1 cellular context compared by ENCODE assay signal in the genomic region with DNA sequence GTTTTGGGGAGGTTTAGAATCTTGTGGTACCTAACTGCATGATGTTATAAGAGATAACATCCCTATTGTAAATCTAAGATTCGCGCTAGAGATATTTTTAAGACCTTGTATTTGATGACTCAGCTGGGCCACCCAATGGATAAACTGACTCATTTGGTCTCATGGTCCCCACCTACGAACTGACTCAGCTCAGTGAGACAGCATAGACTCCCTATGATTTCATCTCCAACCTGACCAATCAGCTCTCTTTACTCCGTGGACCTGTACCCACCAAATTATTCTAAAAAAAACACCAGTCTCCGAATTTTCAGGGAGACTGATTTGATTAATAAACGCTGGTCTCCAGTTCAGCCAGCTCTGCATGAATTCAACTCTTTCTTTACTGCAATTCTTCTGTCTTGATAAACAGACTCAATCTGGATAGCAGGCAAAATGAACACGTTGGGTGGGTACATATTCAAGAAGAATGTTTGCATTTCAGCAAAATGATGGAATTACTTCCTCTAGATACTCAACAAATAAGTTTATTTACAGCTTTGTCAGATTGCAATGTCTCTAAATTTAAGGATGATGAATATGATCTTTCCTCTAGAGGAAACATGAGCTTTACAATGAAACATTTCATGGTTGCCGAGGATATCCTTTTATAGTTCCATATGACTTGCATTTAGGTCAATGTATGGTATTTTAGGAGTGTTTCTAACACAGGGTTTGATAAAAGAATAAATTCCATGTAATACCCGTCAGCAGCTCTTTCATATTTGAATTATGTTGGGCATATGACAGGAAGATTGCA.
TF ChIP-seq lines count a peak whose summit lies in the region.

No MANE protein-coding gene starts in this region.

TF ChIP-seq in A549, 52 proteins besides CTCF, POLR2A, EP300 and RAD21 (continued from another document):
- TF ChIP-seq MAZ (IDR thresholded peaks at IDR 0.05; ENCODE audit: borderline replicate concordance, low read depth, low read length) (no peak), JUN (IDR thresholded peaks at IDR 0.05) (no peak), ZC3H11A (IDR thresholded peaks at IDR 0.05) (no peak), JUNB (IDR thresholded peaks at IDR 0.05) (peak; percentile 49; the same call in 1 of the 2 replicates)
